17 cellular contexts compared by ENCODE assay signal in the genomic region with DNA sequence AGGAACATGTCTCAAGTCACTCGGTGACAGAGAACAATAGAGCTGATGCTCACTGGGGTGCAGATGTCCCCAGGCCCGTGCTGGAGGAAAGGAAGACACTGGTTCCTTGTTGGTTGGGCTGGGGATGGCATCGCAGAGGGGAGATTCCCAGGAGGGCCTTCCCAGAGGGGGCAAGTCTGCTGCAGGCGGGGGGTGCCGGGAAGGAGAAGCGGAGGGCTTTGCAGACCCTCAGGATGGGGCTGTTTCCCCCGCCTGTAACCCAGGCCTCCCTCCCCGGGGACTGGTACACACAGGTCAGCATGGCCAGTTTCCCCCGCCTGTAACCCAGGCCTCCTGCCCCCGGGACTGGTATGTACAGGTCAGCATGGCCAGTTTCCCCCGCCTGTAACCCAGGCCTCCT.
DNase-seq lines count a peak whose midpoint lies in the region; ATAC-seq and TF ChIP-seq lines count a peak whose summit lies in the region.
"Had no signal": no experiment of that assay in that cellular context is flagged by ENCODE, and none has a peak within 500 bp of the region (broad histone marks: within the 10 kb centered on the region; RNA-seq: fewer than 3 reads in every experiment).

No MANE protein-coding gene starts in this region.

- no peak overlapping the region for H4K5ac ChIP-seq in mesendoderm (ENCODE audit: low read length)

- H3K79me2 ChIP-seq in mesendoderm (ENCODE audit: control insufficient read depth, insufficient read depth, low read length), result no peaks in the 10 kb centered on the region

- no peaks in the 10 kb centered on the region for H3K27me3 Mint-ChIP-seq in neural crest cell (ENCODE audit: low read depth)

- H3K4me3 ChIP-seq in mesendoderm (ENCODE audit: low read length), result no peak overlapping the region
- H3K4me3 ChIP-seq: BLaER1, GM12878, GM23338 had no signal

- no peak overlapping the region for H2BK120ac ChIP-seq in mesendoderm (ENCODE audit: low read depth, low read length)

- peak overlapping the region; percentile 32 for H3K27ac Mint-ChIP-seq in neural crest cell (ENCODE audit: unreplicated experiment)
- H3K27ac Mint-ChIP-seq: CD8-positive, alpha-beta T cell; GM23338 had no signal

- no peak overlapping the region for H2BK5ac ChIP-seq in mesendoderm (ENCODE audit: low read length)

- H3K4me1 Mint-ChIP-seq in neural crest cell, result peaks cover 11% of the 10 kb centered on the region
- H3K4me1 Mint-ChIP-seq: GM23338 had no signal

- H3K36me3 ChIP-seq in mesendoderm (ENCODE audit: control insufficient read depth, insufficient read depth, low read length), result no peaks in the 10 kb centered on the region
- H3K36me3 ChIP-seq: BLaER1 had no signal

- TF ChIP-seq CTCF in C4-2B (conservative IDR thresholded peaks at IDR 0.05) (no peak), neural crest cell (conservative IDR thresholded peaks at IDR 0.05) (no peak)

- H2AK5ac ChIP-seq in mesendoderm (ENCODE audit: low read length), result no peak overlapping the region

- no peaks in the 10 kb centered on the region for H3K79me1 ChIP-seq in mesendoderm (ENCODE audit: low read length)

- no peak overlapping the region for H3K23ac ChIP-seq in mesendoderm (ENCODE audit: low read length)

- no peaks in the 10 kb centered on the region for H3K4me1 ChIP-seq in mesendoderm (ENCODE audit: control insufficient read depth, low read depth, low read length)

- no peak overlapping the region for H2BK15ac ChIP-seq in mesendoderm (replicated peaks; ENCODE audit: low read depth)

- H3K27me3 ChIP-seq in mesendoderm (ENCODE audit: insufficient read depth, low read length, poor library complexity), result no peaks in the 10 kb centered on the region
- H3K27me3 ChIP-seq: BLaER1 had no signal

- peak overlapping the region; percentile 22 for H3K27ac ChIP-seq in C4-2B
- H3K27ac ChIP-seq in mesendoderm (ENCODE audit: low read depth, low read length), result no peak overlapping the region
- H3K27ac ChIP-seq: 22Rv1, BLaER1 had no signal

- intact Hi-C loops in posterior vena cava (cut with DNase I) (no loop called here), left cardiac atrium (cut with DNase I) (no loop called here)

- no peak overlapping the region for H3K56ac ChIP-seq in mesendoderm (ENCODE audit: low read length)

- H3K4me2 ChIP-seq in mesendoderm (ENCODE audit: low read length), result no peak overlapping the region
- H3K4me2 ChIP-seq: GM23338 had no signal

- H3K36me3 Mint-ChIP-seq in neural crest cell (ENCODE audit: low read depth), result peaks cover 18% of the 10 kb centered on the region
- H3K36me3 Mint-ChIP-seq: CD8-positive, alpha-beta T cell had no signal

- no peak for ATAC-seq in left cardiac atrium
- ATAC-seq: CD8-positive, alpha-beta T cell; GM12878; GM23338 had no signal

- WGBS in mesendoderm (ENCODE audit: extremely low coverage, insufficient coverage, low lambda C conversion rate), result no CpG with 5 or more reads among the region's 11 CpGs

- H4K8ac ChIP-seq in mesendoderm (ENCODE audit: low read depth, low read length), result no peak overlapping the region

- no peak overlapping the region for H3K4me3 Mint-ChIP-seq in neural crest cell
- H3K4me3 Mint-ChIP-seq: CD8-positive, alpha-beta T cell; GM23338 had no signal

- peaks cover 7% of the 10 kb centered on the region for H3K9me3 Mint-ChIP-seq in neural crest cell

- H3K4ac ChIP-seq in mesendoderm (ENCODE audit: low read depth, low read length), result no peak overlapping the region

- no peak overlapping the region for H3K18ac ChIP-seq in mesendoderm (ENCODE audit: low read length)

- DNase-seq in activated CD4-positive, CD25-positive, alpha-beta regulatory T cell treated with anti-CD3 and anti-CD28 coated beads, Interleukin-2, amount 50 U/mL, for 72 hours, result peak; percentile 26
- DNase-seq in activated CD4-positive, CD25-positive, alpha-beta regulatory T cell (lab: John Stamatoyannopoulos, UW), result no peak
- DNase-seq in neural crest cell (ENCODE audit: low read depth, low spot score) (no peak), posterior vena cava (ENCODE audit: low spot score) (peak; percentile 72), mesendoderm (no peak), left cardiac atrium (no peak), 8988T (no peak)
- DNase-seq: Calu3; CD8-positive, alpha-beta T cell; DMS79 treated with DMSO at 0.1 percent for 48 hours; EL; HCEC 1CT had no signal

- H3K9ac ChIP-seq in mesendoderm (ENCODE audit: low read length), result no peak overlapping the region
- H3K9ac ChIP-seq: BLaER1 had no signal

Comparison
In these comparisons a context has a peak if more than half of its experiments do, and no peak if none do; other contexts are left out.
1. DNase-seq: peak in activated CD4-positive, CD25-positive, alpha-beta regulatory T cell treated with anti-CD3 and anti-CD28 coated beads, Interleukin-2, amount 50 U/mL, for 72 hours (single experiment) and posterior vena cava (single experiment); none in activated CD4-positive, CD25-positive, alpha-beta regulatory T cell (0 of 4), neural crest cell (single experiment), mesendoderm (single experiment), left cardiac atrium (single experiment) and 8988T (single experiment).